In the genomic region with DNA sequence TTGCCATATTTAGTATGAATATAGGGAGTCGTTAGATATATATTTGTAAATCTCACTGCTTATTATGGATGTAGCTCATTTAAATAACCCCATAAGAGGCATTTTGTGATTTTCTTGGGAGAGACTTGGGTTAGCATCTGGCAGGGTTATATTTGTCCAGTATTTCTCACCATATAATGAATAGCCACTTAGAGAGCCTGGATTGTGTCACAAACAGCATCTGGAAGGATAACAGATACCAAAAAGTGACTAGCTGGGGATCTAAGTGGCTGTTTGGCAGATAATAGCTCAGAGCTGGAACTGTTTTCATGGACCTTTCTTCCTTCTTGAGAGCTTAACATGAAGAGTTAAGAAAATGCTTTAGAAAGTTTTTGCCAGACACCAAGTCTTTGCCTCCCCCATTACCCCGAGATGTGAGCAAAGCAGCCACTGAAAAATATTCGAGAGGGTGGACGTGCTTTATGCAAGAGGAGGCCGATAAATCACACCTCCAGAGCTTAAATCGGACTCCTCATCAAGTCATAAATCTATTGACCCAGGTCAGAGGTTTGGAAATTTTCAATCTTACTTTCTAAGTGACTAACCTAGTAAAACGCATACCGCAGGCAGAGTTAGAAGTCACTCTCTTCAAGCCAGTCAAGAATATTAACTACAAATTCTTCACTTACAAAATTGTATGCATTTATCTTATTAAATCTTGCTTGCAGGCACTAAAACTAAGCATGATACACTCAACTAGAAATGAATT, we compare ENCODE assay signal across 26 cellular contexts. TPM values are rescaled to one million over a fixed set of nuclear protein-coding genes. Genes with fewer than 3 reads are reported as not detected.
DNase-seq lines count a peak whose midpoint lies in the region; TF ChIP-seq lines count a peak whose summit lies in the region.
"Had no signal": no experiment of that assay in that cellular context is flagged by ENCODE, and none has a peak within 500 bp of the region (broad histone marks: within the 10 kb centered on the region; RNA-seq: fewer than 3 reads in every experiment).

No MANE protein-coding gene starts in this region.

- H3K27ac ChIP-seq in breast epithelium (peak overlapping the region; percentile 36 to 40), mammary epithelial cell (ENCODE audit: insufficient read depth, low read depth, low read length) (no peak overlapping the region), vagina (peak overlapping the region; percentile 26), adrenal gland (no peak overlapping the region)
- H3K27ac ChIP-seq: psoas muscle, spleen had no signal

- CTCF ChIA-PET in mammary epithelial cell (lab: Charles Lee; ENCODE audit: low non-redundant PET), result no interaction called here

- no peak for DNase-seq in breast epithelium (ENCODE audit: low spot score in 2 of 2)
- no peak for DNase-seq in mammary epithelial cell
- DNase-seq in SK-N-DZ (ENCODE audit: low spot score), result peak; percentile 84
- peak; percentile 66 for DNase-seq in islet precursor cell
- DNase-seq in vagina (ENCODE audit: extremely low spot score in 2 of 2), result no peak
- DNase-seq in adrenal gland, result no peak
- no peak for DNase-seq in hepatic stellate cell (ENCODE audit: low spot score)
- DNase-seq in stimulated activated CD4-positive, alpha-beta T cell treated with anti-CD3 and anti-CD28 coated beads, Interleukin-4, amount 100 ng/mL, for 1 hour, result no peak
- DNase-seq: activated CD4-positive, alpha-beta T cell treated with anti-CD3 and anti-CD28 coated beads for 1 hour; activated effector memory CD4-positive, alpha-beta T cell treated with Interleukin-2 at 50 U/mL for 16 hours; central memory CD4-positive, alpha-beta T cell; effector CD4-positive, alpha-beta T cell; heart left ventricle; NCI-H1694 treated with DMSO at 0.1 percent for 48 hours; nephron progenitor cell; OCI-M1; psoas muscle; spleen; T-helper 9 cell had no signal

- no peaks in the 10 kb centered on the region for H3K4me1 ChIP-seq in breast epithelium
- H3K4me1 ChIP-seq in mammary epithelial cell (ENCODE audit: insufficient read depth, low read length), result no peaks in the 10 kb centered on the region
- no peaks in the 10 kb centered on the region for H3K4me1 ChIP-seq in vagina
- H3K4me1 ChIP-seq in adrenal gland (replicated peaks in 1 of 2), result no peaks in the 10 kb centered on the region
- H3K4me1 ChIP-seq: psoas muscle, spleen had no signal

- H3K4me2 ChIP-seq in mammary epithelial cell (ENCODE audit: insufficient read depth, low read depth, low read length), result no peak overlapping the region
- H3K4me2 ChIP-seq: GM23338 had no signal

- H3K9ac ChIP-seq in mammary epithelial cell (ENCODE audit: insufficient read depth, low read length), result no peak overlapping the region

- H2AFZ ChIP-seq in mammary epithelial cell (ENCODE audit: low read depth, low read length), result no peak overlapping the region
- H2AFZ ChIP-seq: GM23338 had no signal

- H3K27me3 ChIP-seq in breast epithelium (no peaks in the 10 kb centered on the region), mammary epithelial cell (ENCODE audit: insufficient read depth, low read length) (no peaks in the 10 kb centered on the region), vagina (no peaks in the 10 kb centered on the region), adrenal gland (no peaks in the 10 kb centered on the region)
- H3K27me3 ChIP-seq: heart left ventricle had no signal

- TF ChIP-seq POLR2A in breast epithelium (IDR thresholded peaks at IDR 0.05) (no peak), vagina (IDR thresholded peaks at IDR 0.05) (no peak), adrenal gland (IDR thresholded peaks at IDR 0.05) (no peak)

- H3K36me3 ChIP-seq in breast epithelium (no peaks in the 10 kb centered on the region), mammary epithelial cell (ENCODE audit: insufficient read depth, low read length) (no peaks in the 10 kb centered on the region), vagina (no peaks in the 10 kb centered on the region), adrenal gland (replicated peaks in 1 of 2) (no peaks in the 10 kb centered on the region)

- dilution Hi-C loops in mammary epithelial cell (cut with HindIII; ENCODE audit: low sequenced_read_pairs), result no loop called here

- TF ChIP-seq CTCF in breast epithelium (IDR thresholded peaks at IDR 0.05) (no peak), mammary epithelial cell (conservative IDR thresholded peaks at IDR 0.05 in 1 of 2, IDR thresholded peaks at IDR 0.05 in 1 of 2; ENCODE audit: extremely low read depth in 1 of 2, insufficient read depth in 1 of 2, low read depth in 1 of 2, low read length in 2 of 2) (no peak), vagina (IDR thresholded peaks at IDR 0.05) (no peak), adrenal gland (IDR thresholded peaks at IDR 0.05) (no peak)

- intact Hi-C loops in breast epithelium (cut with DNase I; ENCODE audit: low total_unique reads), result no loop called here
- intact Hi-C loops in mammary epithelial cell (cut with micrococcal nuclease), result no loop called here
- intact Hi-C loops in vagina (cut with DNase I), result no loop called here
- intact Hi-C loops in adrenal gland (cut with DNase I), result loop anchor here in 1 of 2 donors (10.0 kb wide), 1 partner anchor 1109 kb away; no protein-coding TSS in a partner anchor

- in situ Hi-C loops in mammary epithelial cell (cut with MboI; ENCODE audit: low sequenced_read_pairs in 2 of 2), result no loop called here

- H3K4me3 ChIP-seq in breast epithelium (peak overlapping the region in 1 of 3 donors; percentile 32), mammary epithelial cell (replicated peaks in 1 of 3; ENCODE audit: insufficient read depth in 1 of 3, low read depth in 2 of 3, low read length in 3 of 3) (no peak overlapping the region), vagina (peak overlapping the region in 1 of 2 donors; percentile 6), adrenal gland (no peak overlapping the region)
- H3K4me3 ChIP-seq: GM23338, psoas muscle had no signal

- H3K79me2 ChIP-seq in mammary epithelial cell (ENCODE audit: insufficient read depth, low read length), result no peaks in the 10 kb centered on the region

- H4K20me1 ChIP-seq in mammary epithelial cell (ENCODE audit: insufficient read depth, low read length), result no peaks in the 10 kb centered on the region

- BruUV-seq in mammary epithelial cell (replicated peaks; lab: Mats Ljungman, UMichigan), result no TSS peak

- H3K9me3 ChIP-seq in breast epithelium, result no peaks in the 10 kb centered on the region
- H3K9me3 ChIP-seq in mammary epithelial cell (replicated peaks; ENCODE audit: insufficient read depth, low read length), result no peaks in the 10 kb centered on the region
- no peaks in the 10 kb centered on the region for H3K9me3 ChIP-seq in vagina
- no peaks in the 10 kb centered on the region for H3K9me3 ChIP-seq in adrenal gland (replicated peaks in 1 of 3)
- H3K9me3 ChIP-seq: heart left ventricle, psoas muscle, spleen had no signal

- WGBS in mammary epithelial cell (ENCODE audit: low coverage, missing lambda C conversion rate), result 96% methylated on average over 8 of the region's 8 CpGs
- 76 to 83% (median 79%) methylated on average over 8 of the region's 8 CpGs for WGBS in adrenal gland, 4 donors

RNA-seq across cellular contexts. Expression of a gene that starts 35.1 kb away (rescaled TPM):
- total RNA-seq in breast epithelium (not detected), mammary epithelial cell (not detected), vagina (not detected), adrenal gland (not detected)
- polyA plus RNA-seq in mammary epithelial cell (not detected), adrenal gland (not detected)
- not detected for polyA minus RNA-seq in mammary epithelial cell
- polyA plus RNA-seq in SK-N-DZ (2014; cell fraction: cytosol; rRNA removed), result not detected in 2 replicates
- polyA plus RNA-seq in SK-N-DZ (2014; cell fraction: nucleus; rRNA removed), result not detected in 2 replicates
- total RNA-seq: fibroblast of lung, GM23338, heart left ventricle, M059J, NCI-H460, psoas muscle, SK-MEL-5, spleen had no signal
- polyA plus RNA-seq: adipose tissue, CD14-positive monocyte, fibroblast of lung, GM23338, heart left ventricle, psoas muscle, spleen had no signal

Comparison
In these comparisons a context has a peak if more than half of its experiments do, and no peak if none do; other contexts are left out.
1. H3K27ac ChIP-seq: peak in breast epithelium (2 of 2) and vagina (single experiment); none in mammary epithelial cell (single experiment) and adrenal gland (0 of 5).
2. DNase-seq: peak in SK-N-DZ (single experiment) and islet precursor cell (single experiment); none in breast epithelium (0 of 2), mammary epithelial cell (single experiment), vagina (0 of 2), adrenal gland (0 of 7), hepatic stellate cell (single experiment) and stimulated activated CD4-positive, alpha-beta T cell treated with anti-CD3 and anti-CD28 coated beads, Interleukin-4, amount 100 ng/mL, for 1 hour (single experiment).